Comparison of ENCODE assay signal across 1 cellular context in genomic region chr1:111738133-111738435, GRCh38.
TF ChIP-seq lines count a peak whose summit lies in the region.

No MANE protein-coding gene starts in this region.

TF ChIP-seq in SK-N-SH, 30 proteins besides CTCF, POLR2A, EP300 and RAD21 (continued from another document):
- TF ChIP-seq TEAD4 (IDR thresholded peaks at IDR 0.05; ENCODE audit: borderline replicate concordance, insufficient read depth) (no peak), FOSL2 (IDR thresholded peaks at IDR 0.05; ENCODE audit: borderline replicate concordance, low read depth) (no peak), MEF2A (IDR thresholded peaks at IDR 0.05; ENCODE audit: borderline replicate concordance, low read depth) (no peak), EZH2phosphoT487 (IDR thresholded peaks at IDR 0.05; ENCODE audit: borderline replicate concordance, low read depth) (no peak), RFX5 (IDR thresholded peaks at IDR 0.05; ENCODE audit: low read length) (no peak), PBX3 (IDR thresholded peaks at IDR 0.05) (no peak), SIN3A (IDR thresholded peaks at IDR 0.05; ENCODE audit: borderline replicate concordance, low read depth, low read length) (no peak)
